ENCODE assay signal across 8 cellular contexts in genomic region chr12:108731105-108731865, GRCh38. TPM values are rescaled to one million over a fixed set of nuclear protein-coding genes. Genes with fewer than 3 reads are reported as not detected.
DNase-seq lines count a peak whose midpoint lies in the region; FAIRE-seq and TF ChIP-seq lines count a peak whose summit lies in the region.

CORO1C (minus strand) TSS chr12:108731518; CDS start chr12:108701318, 30,200 bp downstream.

- TF ChIP-seq CTCF in fibroblast of villous mesenchyme (IDR thresholded peaks at IDR 0.05; ENCODE audit: insufficient read depth, low read depth, low read length) (peak; percentile 80), neural crest cell (conservative IDR thresholded peaks at IDR 0.05) (peak; percentile 90)

- H3K4me1 ChIP-seq in ES-I3 (ENCODE audit: insufficient read depth, low read length) (peaks cover 11% of the 10 kb centered on the region), stomach smooth muscle (ENCODE audit: control insufficient read depth, insufficient read depth, low read length) (peaks cover 12% of the 10 kb centered on the region)

- H3K36me3 ChIP-seq in ES-I3 (ENCODE audit: insufficient read depth, low read length) (no peaks in the 10 kb centered on the region), stomach smooth muscle (ENCODE audit: control insufficient read depth in 2 of 2, insufficient read depth in 2 of 2, low read length in 2 of 2) (no peaks in the 10 kb centered on the region)

- no peaks in the 10 kb centered on the region for H3K9me3 Mint-ChIP-seq in neural crest cell

- peak; percentile 53 for FAIRE-seq in H54 (lab: Jason Lieb, UNC)

- H3K27ac ChIP-seq in stomach smooth muscle (ENCODE audit: low read length): peak within 1 kb of the TSS; percentile 98

- TF ChIP-seq POLR2A in H54 (IDR thresholded peaks at IDR 0.05; ENCODE audit: low read depth, low read length): peak; percentile 87

- no peaks in the 10 kb centered on the region for H3K27me3 ChIP-seq in stomach smooth muscle (ENCODE audit: control insufficient read depth in 1 of 2, insufficient read depth in 2 of 2, low read length in 2 of 2)

- H3K4me1 Mint-ChIP-seq in neural crest cell: peaks cover 44% of the 10 kb centered on the region

- H3K27ac Mint-ChIP-seq in neural crest cell (ENCODE audit: unreplicated experiment): peak within 1 kb of the TSS; percentile 97

- H3K9ac ChIP-seq in ES-I3 (ENCODE audit: low read depth, low read length): peak within 1 kb of the TSS; percentile 99
- H3K9ac ChIP-seq in stomach smooth muscle (ENCODE audit: low read length in 2 of 2): peak within 1 kb of the TSS; percentile 94 to 97

- no peaks in the 10 kb centered on the region for H3K27me3 Mint-ChIP-seq in neural crest cell (ENCODE audit: low read depth)

- peak within 1 kb of the TSS; percentile 100 for H3K4me3 Mint-ChIP-seq in neural crest cell

- no peaks in the 10 kb centered on the region for H3K36me3 Mint-ChIP-seq in neural crest cell (ENCODE audit: low read depth)

- H3K4me3 ChIP-seq in fibroblast of villous mesenchyme (ENCODE audit: low read depth, low read length) (peak within 1 kb of the TSS; percentile 91), stomach smooth muscle (ENCODE audit: low read length in 2 of 2) (peak within 1 kb of the TSS; percentile 87 to 95)

- H3K9me3 ChIP-seq in ES-I3 (ENCODE audit: control insufficient read depth, insufficient read depth, low read length) (no peaks in the 10 kb centered on the region), stomach smooth muscle (ENCODE audit: control insufficient read depth in 2 of 2, low read length in 2 of 2) (no peaks in the 10 kb centered on the region)

- DNase-seq in H54 (ENCODE audit: insufficient read length, low spot score) (peak; percentile 83), LoVo (ENCODE audit: low spot score) (peak; percentile 95), SHP77 (lab: John Stamatoyannopoulos, UW) (peak; percentile 93), activated gamma-delta T cell (lab: John Stamatoyannopoulos, UW) (peak; percentile 90), fibroblast of villous mesenchyme (ENCODE audit: low read depth) (peak; percentile 95), neural crest cell (ENCODE audit: low read depth, low spot score) (peak; percentile 100)

RNA-seq across cellular contexts. Expression of gene CORO1C, which starts in this region (rescaled TPM):
- 433 and 457 TPM in 2 replicates for total RNA-seq in fibroblast of villous mesenchyme
- 171 and 175 TPM in 2 replicates for total RNA-seq in neural crest cell

Comparison
In these comparisons a context has a peak if more than half of its experiments do, and no peak if none do; other contexts are left out.
1. Peak in every context shown above with its lines: DNase-seq, H3K4me3 ChIP-seq and H3K27ac ChIP-seq.